Comparison of ENCODE assay signal across 17 cellular contexts in the genomic region with DNA sequence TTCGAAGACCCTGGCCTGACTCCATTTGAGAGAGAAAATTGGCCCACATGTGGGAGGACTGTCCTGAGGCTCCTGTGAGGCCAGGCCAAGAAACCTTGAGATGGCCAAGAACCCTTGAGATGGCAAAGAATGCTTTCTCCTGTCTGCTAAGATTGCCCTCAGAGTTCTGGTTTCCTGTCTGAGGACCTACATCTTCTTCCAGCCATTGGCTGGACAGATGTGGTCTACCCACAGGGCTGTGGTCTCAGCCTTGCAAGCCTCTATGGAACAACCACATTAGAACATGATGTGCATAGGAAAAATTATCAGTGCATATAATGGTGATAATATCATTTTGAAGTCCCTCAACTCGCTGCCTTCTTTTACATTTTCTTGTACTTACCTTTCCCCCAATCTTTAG. TPM values are rescaled to one million over a fixed set of nuclear protein-coding genes. Genes with fewer than 3 reads are reported as not detected.
DNase-seq lines count a peak whose midpoint lies in the region; ATAC-seq and TF ChIP-seq lines count a peak whose summit lies in the region.
"Had no signal": no experiment of that assay in that cellular context is flagged by ENCODE, and none has a peak within 500 bp of the region (broad histone marks: within the 10 kb centered on the region; RNA-seq: fewer than 3 reads in every experiment).

No MANE protein-coding gene starts in this region.

- peak; percentile 79 to 83 for DNase-seq in AML-193 (lab: John Stamatoyannopoulos, UW)
- peak; percentile 33 for DNase-seq in DND-41
- DNase-seq in T-helper 17 cell, result no peak
- peak; percentile 69 to 78 (median 75) for DNase-seq in immature natural killer cell
- no peak for DNase-seq in right atrium auricular region (ENCODE audit: low spot score)
- no peak for DNase-seq in NCI-H2196 treated with DMSO at 0.1 percent for 48 hours (lab: John Stamatoyannopoulos, UW; ENCODE audit: unreplicated experiment)
- no peak for DNase-seq in RWPE1 (ENCODE audit: low spot score)
- DNase-seq: islet precursor cell, NCI-H1694 treated with DMSO at 0.1 percent for 48 hours, NCI-H774, posterior cingulate gyrus, Right ventricle myocardium superior, spleen had no signal

- H3K27ac ChIP-seq in DND-41 (ENCODE audit: low read length), result no peak overlapping the region
- no peak overlapping the region for H3K27ac ChIP-seq in right atrium auricular region
- H3K27ac ChIP-seq in RWPE1, result no peak overlapping the region
- H3K27ac ChIP-seq: suprapubic skin had no signal

- CTCF ChIA-PET in RWPE1 (lab: Yijun Ruan, JAX), result no interaction called here

- H3K9ac ChIP-seq in DND-41 (ENCODE audit: low read depth, low read length), result no peak overlapping the region

- H3K27me3 ChIP-seq in DND-41 (ENCODE audit: insufficient read depth, low read length, poor library complexity) (no peaks in the 10 kb centered on the region), right atrium auricular region (no peaks in the 10 kb centered on the region)
- H3K27me3 ChIP-seq: spleen, suprapubic skin had no signal

- POLR2A ChIA-PET in RWPE1 (lab: Yijun Ruan, JAX; ENCODE audit: low non-redundant PET), result no interaction called here

- no peaks in the 10 kb centered on the region for H4K20me1 ChIP-seq in DND-41 (ENCODE audit: insufficient read depth, low read length)

- H3K4me3 Mint-ChIP-seq in T-helper 17 cell, result peak overlapping the region; percentile 21
- peak overlapping the region; percentile 66 to 85 (median 71) for H3K4me3 Mint-ChIP-seq in immature natural killer cell
- H3K4me3 Mint-ChIP-seq: IgD-negative memory B cell had no signal

- H3K79me2 ChIP-seq in DND-41 (ENCODE audit: insufficient read depth, low read length), result no peaks in the 10 kb centered on the region

- TF ChIP-seq CTCF in DND-41 (IDR thresholded peaks at IDR 0.05; ENCODE audit: borderline replicate concordance, extremely low read depth, low read length, poor library complexity, severe bottlenecking) (no peak), right atrium auricular region (IDR thresholded peaks at IDR 0.05) (no peak), RWPE1 (conservative IDR thresholded peaks at IDR 0.05; ENCODE audit: low read depth) (no peak)

- no peak overlapping the region for H3K4me2 ChIP-seq in DND-41 (ENCODE audit: insufficient read depth, low read length)

- peaks cover 4% of the 10 kb centered on the region for H3K27me3 Mint-ChIP-seq in T-helper 17 cell
- H3K27me3 Mint-ChIP-seq in immature natural killer cell (ENCODE audit: low read depth in 3 of 3), result peaks cover 0 to 5% (median 3%) of the 10 kb centered on the region in 3 donors
- H3K27me3 Mint-ChIP-seq: IgD-negative memory B cell had no signal

- ATAC-seq in DND-41 (ENCODE audit: insufficient read depth, low read depth) (peak; percentile 76), T-helper 17 cell (peak; percentile 42), GM21619 (IDR thresholded peaks at IDR 0.05; ENCODE audit: unreplicated experiment) (no peak)

- H3K36me3 Mint-ChIP-seq in T-helper 17 cell (ENCODE audit: low read depth) (no peaks in the 10 kb centered on the region), immature natural killer cell (no peaks in the 10 kb centered on the region)

- H3K27ac Mint-ChIP-seq in T-helper 17 cell, result no peak overlapping the region
- H3K27ac Mint-ChIP-seq in immature natural killer cell, result peak overlapping the region in 5 of 6 donors; percentile 61 to 86 (median 67)
- H3K27ac Mint-ChIP-seq: IgD-negative memory B cell had no signal

- H3K9me3 ChIP-seq in DND-41 (ENCODE audit: insufficient read depth, low read length, severe bottlenecking) (peaks cover 2% of the 10 kb centered on the region), T-helper 17 cell (ENCODE audit: control insufficient read depth, low read length, poor library complexity, severe bottlenecking) (no peaks in the 10 kb centered on the region), right atrium auricular region (no peaks in the 10 kb centered on the region)
- H3K9me3 ChIP-seq: HAP-1, spleen, suprapubic skin had no signal

- H3K4me3 ChIP-seq in DND-41 (ENCODE audit: low read depth in 1 of 2, low read length in 2 of 2) (no peak overlapping the region), right atrium auricular region (no peak overlapping the region)
- H3K4me3 ChIP-seq: HAP-1, spleen, suprapubic skin had no signal

- H3K4me1 ChIP-seq in DND-41 (ENCODE audit: insufficient read depth, low read length), result peaks cover 8% of the 10 kb centered on the region
- no peaks in the 10 kb centered on the region for H3K4me1 ChIP-seq in right atrium auricular region
- H3K4me1 ChIP-seq: HAP-1, suprapubic skin had no signal

- H3K9me3 Mint-ChIP-seq in immature natural killer cell, result no peaks in the 10 kb centered on the region

- H2AFZ ChIP-seq in DND-41 (ENCODE audit: low read depth, low read length), result 0 out of 2 replicates have a peak overlapping the region, but pooled peaks have one; percentile 19

- H3K36me3 ChIP-seq in DND-41 (ENCODE audit: insufficient read depth, low read length), result no peaks in the 10 kb centered on the region
- no peaks in the 10 kb centered on the region for H3K36me3 ChIP-seq in right atrium auricular region
- H3K36me3 ChIP-seq: HAP-1, spleen, suprapubic skin had no signal

- H3K4me1 Mint-ChIP-seq in T-helper 17 cell (peaks cover 22% of the 10 kb centered on the region), immature natural killer cell (peaks cover 48 to 54% of the 10 kb centered on the region in 2 donors)

RNA-seq across cellular contexts. Expression of a gene that starts 10.8 kb away (rescaled TPM):
- total RNA-seq in T-helper 17 cell (10 to 100 TPM; 56.7 to 57.9 TPM), right atrium auricular region (1 to 10 TPM; 3.3 to 5.1 TPM)
- 10 to 100 TPM; 32.6 to 48.7 (median 45.9) TPM for polyA plus RNA-seq in immature natural killer cell

Comparison
In these comparisons a context has a peak if more than half of its experiments do, and no peak if none do; other contexts are left out.
1. DNase-seq: peak in AML-193 (2 of 2), DND-41 (single experiment) and immature natural killer cell (3 of 3); none in T-helper 17 cell (0 of 3), right atrium auricular region (single experiment), NCI-H2196 treated with DMSO at 0.1 percent for 48 hours (single experiment) and RWPE1 (single experiment).
2. RNA of a gene that starts 10.8 kb away (total RNA-seq): 56.7 to 57.9 TPM in T-helper 17 cell; 3.3 to 5.1 TPM in right atrium auricular region; every median in the first group is over 4 times any median in the second.